In genomic region chr22:33274214-33274828, GRCh38 we compare ENCODE assay signal across 8 cellular contexts.
DNase-seq lines count a peak whose midpoint lies in the region; ATAC-seq, FAIRE-seq and TF ChIP-seq lines count a peak whose summit lies in the region.

No MANE protein-coding gene starts in this region.

- H3K27me3 ChIP-seq in K562 (ENCODE audit: control insufficient read depth in 2 of 2, insufficient read depth in 2 of 2, low read length in 2 of 2) (no peaks in the 10 kb centered on the region; a peak in 1 of 5 replicates), psoas muscle (ENCODE audit: insufficient read depth in 3 of 3, low read length in 2 of 3) (no peaks in the 10 kb centered on the region), sigmoid colon (no peaks in the 10 kb centered on the region)

- TF ChIP-seq CTCF in K562 (IDR thresholded peaks at IDR 0.05 in 2 of 3, conservative IDR thresholded peaks at IDR 0.05 in 1 of 3; ENCODE audit: insufficient read depth in 2 of 3, low read depth in 1 of 3, low read length in 3 of 3) (peak; percentile 61 to 72 (median 62)), psoas muscle (IDR thresholded peaks at IDR 0.05) (peak; percentile 27), sigmoid colon (IDR thresholded peaks at IDR 0.05) (peak in 1 of 4 experiments; percentile 25)

- H4K20me1 ChIP-seq in K562 (replicated peaks; ENCODE audit: control insufficient read depth, insufficient read depth, low read length), result no peaks in the 10 kb centered on the region

- H3K4me3 ChIP-seq in K562, result no peak overlapping the region
- no peak overlapping the region for H3K4me3 ChIP-seq in psoas muscle
- H3K4me3 ChIP-seq in sigmoid colon, result no peak overlapping the region

- H3K4me1 ChIP-seq in K562 (replicated peaks in 1 of 2; ENCODE audit: control insufficient read depth in 2 of 2, insufficient read depth in 2 of 2, low read length in 2 of 2) (no peaks in the 10 kb centered on the region), psoas muscle (peaks cover 24% of the 10 kb centered on the region), sigmoid colon (peaks cover 0 to 13% (median 5%) of the 10 kb centered on the region in 4 donors)

- TF ChIP-seq EP300 in Ishikawa (IDR thresholded peaks at IDR 0.05; ENCODE audit: borderline replicate concordance) (no peak), K562 (IDR thresholded peaks at IDR 0.05; ENCODE audit: low read length) (no peak), sigmoid colon (IDR thresholded peaks at IDR 0.05) (no peak)

- in situ Hi-C loops in K562 (cut with MboI), result no loop called here

- intact Hi-C loops in K562 (cut with micrococcal nuclease), result no loop called here
- intact Hi-C loops in psoas muscle (cut with DNase I), result no loop called here
- intact Hi-C loops in sigmoid colon (cut with DNase I), result no loop called here

- H3K9me3 ChIP-seq in K562 (replicated peaks; ENCODE audit: control insufficient read depth, insufficient read depth, low read depth, low read length), result no peaks in the 10 kb centered on the region
- no peaks in the 10 kb centered on the region for H3K9me3 ChIP-seq in psoas muscle
- H3K9me3 ChIP-seq in sigmoid colon, result no peaks in the 10 kb centered on the region

- ATAC-seq in K562 (peak; percentile 86), psoas muscle (no peak), GM18517 (IDR thresholded peaks at IDR 0.05; ENCODE audit: unreplicated experiment) (no peak)

- peak; percentile 29 for DNase-seq in NCI-H2171 (lab: John Stamatoyannopoulos, UW)
- no peak for DNase-seq in NCI-H2171 treated with DMSO at 0.1 percent for 48 hours (lab: John Stamatoyannopoulos, UW)
- DNase-seq in K562 (ENCODE audit: extremely low read depth in 1 of 4, low spot score in 3 of 4), result peak; percentile 35 to 57 (median 39)
- DNase-seq in psoas muscle, result no peak
- DNase-seq in NCI-H1417 (lab: John Stamatoyannopoulos, UW), result no peak
- no peak for DNase-seq in sigmoid colon

- no peaks in the 10 kb centered on the region for H3K79me2 ChIP-seq in K562 (ENCODE audit: control insufficient read depth, insufficient read depth, low read length)

- no peak overlapping the region for H2AFZ ChIP-seq in K562 (ENCODE audit: low read depth, low read length)

- no peak overlapping the region for H3K9ac ChIP-seq in K562 (ENCODE audit: insufficient read depth in 1 of 2, low read depth in 2 of 2, low read length in 2 of 2)

- POLR2A ChIA-PET in K562 (lab: Yijun Ruan, JAX), result no interaction called here

- WGBS in K562 (ENCODE audit: insufficient coverage, low coverage, missing lambda C conversion rate), result 2% methylated on average over 11 of the region's 15 CpGs
- WGBS in psoas muscle, 3 donors, result 96% methylated on average over 15 of the region's 15 CpGs
- 91 to 95% methylated on average over 15 of the region's 15 CpGs for WGBS in sigmoid colon, 2 donors

- no peak overlapping the region for H3K4me2 ChIP-seq in K562 (ENCODE audit: insufficient read depth, low read length)

- no peak for FAIRE-seq in K562 (lab: Jason Lieb, UNC)

- TF ChIP-seq POLR2A in K562 (conservative IDR thresholded peaks at IDR 0.05) (no peak), sigmoid colon (IDR thresholded peaks at IDR 0.05) (no peak)

- no TSS peak for BruUV-seq in K562 (replicated peaks; lab: Mats Ljungman, UMichigan)

- no peaks in the 10 kb centered on the region for H3K36me3 ChIP-seq in K562 (ENCODE audit: control insufficient read depth, insufficient read depth, low read length)
- H3K36me3 ChIP-seq in psoas muscle (ENCODE audit: insufficient read depth in 1 of 2, low read depth in 1 of 2), result peaks cover 0 to 13% of the 10 kb centered on the region in 2 donors
- H3K36me3 ChIP-seq in sigmoid colon, result peaks cover 0 to 48% (median 14%) of the 10 kb centered on the region in 4 donors

- H3K27ac ChIP-seq in K562 (ENCODE audit: extremely low read depth, low read depth, low read length) (no peak overlapping the region), psoas muscle (no peak overlapping the region), sigmoid colon (no peak overlapping the region)

- CTCF ChIA-PET in K562 (lab: Yijun Ruan, JAX; ENCODE audit: low intra/inter-chr PET ratio), result no interaction called here

- no peaks in the 10 kb centered on the region for H3K9me1 ChIP-seq in K562 (ENCODE audit: control insufficient read depth, insufficient read depth, low read length)

- TF ChIP-seq RAD21 in Ishikawa (IDR thresholded peaks at IDR 0.05; ENCODE audit: low read depth) (peak; percentile 32), K562 (CRISPR knock-in tag; conservative IDR thresholded peaks at IDR 0.05 in 1 of 2, IDR thresholded peaks at IDR 0.05 in 1 of 2) (peak in 1 of 2 experiments; percentile 38; a peak in 1 of 4 replicates)

TF ChIP-seq in Ishikawa, 13 proteins besides CTCF, POLR2A, EP300 and RAD21 (continues in another document):
- TF ChIP-seq ZBTB7A (IDR thresholded peaks at IDR 0.05; ENCODE audit: low read depth) (no peak), YY1 (IDR thresholded peaks at IDR 0.05; ENCODE audit: low read depth) (no peak), FOXM1 (IDR thresholded peaks at IDR 0.05; ENCODE audit: borderline replicate concordance, low read depth) (no peak), REST (IDR thresholded peaks at IDR 0.05; ENCODE audit: low read depth) (no peak)
- TF ChIP-seq, protein P1, sequence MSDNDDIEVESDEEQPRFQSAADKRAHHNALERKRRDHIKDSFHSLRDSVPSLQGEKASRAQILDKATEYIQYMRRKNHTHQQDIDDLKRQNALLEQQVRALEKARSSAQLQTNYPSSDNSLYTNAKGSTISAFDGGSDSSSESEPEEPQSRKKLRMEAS (IDR thresholded peaks at IDR 0.05), result no peak

TF ChIP-seq in K562, 482 proteins besides CTCF, POLR2A, EP300 and RAD21:
- TF ChIP-seq SPI1 (IDR thresholded peaks at IDR 0.05; ENCODE audit: borderline replicate concordance, low read depth, low read length), result 0 out of 2 replicates have a peak, but pooled peaks have one; percentile 30
- TF ChIP-seq HMG20B (CRISPR knock-in tag; IDR thresholded peaks at IDR 0.05), result no peak
- TF ChIP-seq RAD51 (IDR thresholded peaks at IDR 0.05; ENCODE audit: borderline replicate concordance, low read depth), result no peak
- TF ChIP-seq HNRNPL (IDR thresholded peaks at IDR 0.05; ENCODE audit: low read depth, low read length), result no peak

Comparison
In these comparisons a context has a peak if more than half of its experiments do, and no peak if none do; other contexts are left out.
1. DNase-seq: peak in NCI-H2171 (single experiment) and K562 (4 of 4); none in NCI-H2171 treated with DMSO at 0.1 percent for 48 hours (single experiment), psoas muscle (0 of 2), NCI-H1417 (0 of 3) and sigmoid colon (single experiment).